ENCODE assay signal across 19 cellular contexts in genomic region chr14:99137001-99137700, GRCh38.
DNase-seq lines count a peak whose midpoint lies in the region; FAIRE-seq and TF ChIP-seq lines count a peak whose summit lies in the region.
"Had no signal": no experiment of that assay in that cellular context is flagged by ENCODE, and none has a peak within 500 bp of the region (broad histone marks: within the 10 kb centered on the region; RNA-seq: fewer than 3 reads in every experiment).

No MANE protein-coding gene starts in this region.

- peak; percentile 5 for DNase-seq in SIG-M5 treated with dmso at 0.1 percent for 504 hours (lab: John Stamatoyannopoulos, UW; ENCODE audit: unreplicated experiment)
- no peak for DNase-seq in SIG-M5 (lab: John Stamatoyannopoulos, UW)
- DNase-seq in OCI-LY7 (ENCODE audit: low spot score) = no peak
- peak; percentile 31 for DNase-seq in kidney
- DNase-seq in stomach = peak; percentile 19
- DNase-seq in urothelium cell line (ENCODE audit: low spot score) = no peak
- DNase-seq in stimulated activated naive CD4-positive, alpha-beta T cell treated with Interleukin-2 at 50 U/mL for 16 hours (lab: John Stamatoyannopoulos, UW) = no peak
- no peak for DNase-seq in DMS79 (lab: John Stamatoyannopoulos, UW)
- DNase-seq: 8988T; left ventricle myocardium inferior; NCI-H1105 treated with DMSO at 0.1 percent for 48 hours; NCI-H774; PC-9; stimulated activated CD4-positive, alpha-beta T cell treated with anti-CD3 and anti-CD28 coated beads, Interleukin-1b, Interleukin-23, amount 100 ng/mL, for 48 hours; T-helper 9 cell had no signal

- intact Hi-C loops in OCI-LY7 (cut with micrococcal nuclease; ENCODE audit: unreplicated experiment) = no loop called here
- intact Hi-C loops in kidney (cut with DNase I) = no loop called here
- intact Hi-C loops in stomach (cut with DNase I; ENCODE audit: low total_unique reads) = no loop called here

- H3K79me2 ChIP-seq in OCI-LY7 (ENCODE audit: insufficient read depth, low read depth, low read length) = no peaks in the 10 kb centered on the region

- no peak overlapping the region for H3K4me3 ChIP-seq in OCI-LY7 (ENCODE audit: low read depth, low read length, poor library complexity, severe bottlenecking)
- no peak overlapping the region for H3K4me3 ChIP-seq in kidney (ENCODE audit: low read length in 2 of 2)
- no peak overlapping the region for H3K4me3 ChIP-seq in stomach
- H3K4me3 ChIP-seq: GM12878, left ventricle myocardium inferior, PC-9, SK-N-MC had no signal

- FAIRE-seq in kidney (lab: Jason Lieb, UNC) (no peak), urothelium cell line (lab: Jason Lieb, UNC) (no peak)
- FAIRE-seq: G401.6, GM12878, HTR-8/SVneo had no signal

- H2AFZ ChIP-seq in OCI-LY7 (ENCODE audit: low read length) = peak overlapping the region; percentile 89; the same call in 1 of the 2 replicates
- H2AFZ ChIP-seq: PC-9 had no signal

- CTCF ChIA-PET in OCI-LY7 (lab: Charles Lee; ENCODE audit: unreplicated experiment) = no interaction called here

- H3K9ac ChIP-seq in kidney (ENCODE audit: low read length in 2 of 2) = no peak overlapping the region

- H3K9me2 ChIP-seq in OCI-LY7 (ENCODE audit: insufficient read depth, low read length) = no peaks in the 10 kb centered on the region

- no peaks in the 10 kb centered on the region for H3K4me1 ChIP-seq in OCI-LY7 (ENCODE audit: insufficient read depth, low read length, poor library complexity, severe bottlenecking)
- H3K4me1 ChIP-seq in kidney (ENCODE audit: control insufficient read depth in 1 of 2, insufficient read depth in 1 of 2, low read depth in 1 of 2, low read length in 2 of 2) = no peaks in the 10 kb centered on the region
- H3K4me1 ChIP-seq in stomach = no peaks in the 10 kb centered on the region
- H3K4me1 ChIP-seq: left ventricle myocardium inferior had no signal

- no peaks in the 10 kb centered on the region for H3K9me3 ChIP-seq in OCI-LY7 (ENCODE audit: low read length)
- no peaks in the 10 kb centered on the region for H3K9me3 ChIP-seq in kidney (ENCODE audit: control insufficient read depth in 1 of 2, low read length in 2 of 2)
- H3K9me3 ChIP-seq in stomach = no peaks in the 10 kb centered on the region
- H3K9me3 ChIP-seq: left ventricle myocardium inferior had no signal

- H3K4me2 ChIP-seq in OCI-LY7 (ENCODE audit: low read length) = no peak overlapping the region
- H3K4me2 ChIP-seq: PC-9 had no signal

- TF ChIP-seq POLR2A in stomach (IDR thresholded peaks at IDR 0.05) = no peak

- 0 out of 2 replicates have a peak, but pooled peaks have one; percentile 20 for TF ChIP-seq CTCF in OCI-LY7 (conservative IDR thresholded peaks at IDR 0.05; ENCODE audit: low read length)
- TF ChIP-seq CTCF in kidney (IDR thresholded peaks at IDR 0.05; ENCODE audit: borderline replicate concordance, extremely low read depth, insufficient read depth) = no peak
- TF ChIP-seq CTCF in stomach (IDR thresholded peaks at IDR 0.05) = no peak

- no TSS peak for BruUV-seq in OCI-LY7 (replicated peaks; lab: Mats Ljungman, UMichigan)

- H3K36me3 ChIP-seq in OCI-LY7 (ENCODE audit: insufficient read depth, low read length) (no peaks in the 10 kb centered on the region), kidney (ENCODE audit: control insufficient read depth in 1 of 2, insufficient read depth in 2 of 2, low read length in 2 of 2) (no peaks in the 10 kb centered on the region), stomach (no peaks in the 10 kb centered on the region)
- H3K36me3 ChIP-seq: left ventricle myocardium inferior had no signal

- POLR2A ChIA-PET in OCI-LY7 (lab: Charles Lee) = no interaction called here

- no peak for TF ChIP-seq EP300 in stomach (IDR thresholded peaks at IDR 0.05)

- peaks cover 0 to 10% (median 0%) of the 10 kb centered on the region in 3 donors for H3K27me3 ChIP-seq in stomach

- H3K27ac ChIP-seq in OCI-LY7 (ENCODE audit: low read depth, low read length, poor library complexity, severe bottlenecking) (no peak overlapping the region), kidney (ENCODE audit: low read depth in 2 of 2, low read length in 2 of 2) (no peak overlapping the region), stomach (no peak overlapping the region)
- H3K27ac ChIP-seq: left ventricle myocardium inferior, PC-9, SK-N-MC had no signal

- 74 to 80% (median 78%) methylated on average over 11 of the region's 11 CpGs for WGBS in stomach, 5 donors

- H4K20me1 ChIP-seq in OCI-LY7 (ENCODE audit: insufficient read depth, low read length) = no peaks in the 10 kb centered on the region

Comparison
In these comparisons a context has a peak if more than half of its experiments do, and no peak if none do; other contexts are left out.
1. DNase-seq: peak in SIG-M5 treated with dmso at 0.1 percent for 504 hours (single experiment), kidney (single experiment) and stomach (single experiment); none in SIG-M5 (single experiment), OCI-LY7 (single experiment), urothelium cell line (single experiment), stimulated activated naive CD4-positive, alpha-beta T cell treated with Interleukin-2 at 50 U/mL for 16 hours (single experiment) and DMS79 (single experiment).